Comparison of ENCODE assay signal across 21 cellular contexts in the genomic region with DNA sequence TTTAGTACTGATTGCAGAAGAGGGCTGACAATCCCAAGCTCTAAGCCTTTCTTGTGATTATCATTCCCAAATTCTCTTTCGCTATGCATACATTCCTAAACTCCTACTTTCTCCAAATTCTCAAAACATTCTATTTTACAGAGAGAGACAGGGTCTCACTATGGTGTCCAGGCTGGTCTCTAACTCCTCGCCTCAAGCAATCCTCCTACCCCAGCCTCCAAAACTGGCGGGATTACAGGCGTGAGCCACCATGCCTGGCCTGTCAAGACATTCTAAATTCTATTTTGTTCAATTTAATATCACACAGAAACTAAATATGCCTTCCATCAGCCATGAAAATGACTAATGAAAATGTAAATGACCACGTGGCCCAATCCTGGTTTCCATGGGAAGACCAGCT. TPM values are rescaled to one million over a fixed set of nuclear protein-coding genes. Genes with fewer than 3 reads are reported as not detected.
DNase-seq lines count a peak whose midpoint lies in the region; ATAC-seq, FAIRE-seq and TF ChIP-seq lines count a peak whose summit lies in the region.
"Had no signal": no experiment of that assay in that cellular context is flagged by ENCODE, and none has a peak within 500 bp of the region (broad histone marks: within the 10 kb centered on the region; RNA-seq: fewer than 3 reads in every experiment).

No MANE protein-coding gene starts in this region.

- peaks cover 23% of the 10 kb centered on the region for H3F3A ChIP-seq in GM23338 (replicated peaks; ENCODE audit: low read depth)

- peaks cover 37% of the 10 kb centered on the region for H3K4me1 ChIP-seq in GM23338 (ENCODE audit: insufficient read depth)
- H3K4me1 ChIP-seq in K562 (replicated peaks in 1 of 2; ENCODE audit: control insufficient read depth in 2 of 2, insufficient read depth in 2 of 2, low read length in 2 of 2), result peaks cover 35 to 47% of the 10 kb centered on the region in 2 experiments
- peaks cover 70 to 84% of the 10 kb centered on the region in 2 experiments for H3K4me1 ChIP-seq in neutrophil (ENCODE audit: control insufficient read depth in 1 of 2, insufficient read depth in 1 of 2, low read depth in 1 of 2, low read length in 1 of 2)

- POLR2A ChIA-PET in K562 (lab: Yijun Ruan, JAX), result interaction anchor here (0.6 to 1.6 kb wide), 4 partner anchors 8 to 69 kb away, joined by 3 to 6 read pairs (median 4); no protein-coding TSS in a partner anchor

- H3K9me2 ChIP-seq in GM23338 (ENCODE audit: insufficient read depth), result no peaks in the 10 kb centered on the region

- H3K79me2 ChIP-seq in GM23338 (replicated peaks; ENCODE audit: insufficient read depth), result peaks cover 96% of the 10 kb centered on the region
- peaks cover 95% of the 10 kb centered on the region for H3K79me2 ChIP-seq in K562 (ENCODE audit: control insufficient read depth, insufficient read depth, low read length)

- H3K27ac Mint-ChIP-seq in CD14-positive monocyte, result peak overlapping the region in 4 of 7 donors; percentile 2 to 82 (median 50)
- H3K27ac Mint-ChIP-seq in GM23338, result no peak overlapping the region; the same call in 1 of the 2 replicates
- H3K27ac Mint-ChIP-seq: stimulated activated memory B cell treated with anti-CD40 and anti-IgM and Interleukin-4, amounts not matched to agents 10 μg/mL and 1 μg/mL and 100 μg/mL, for 72 hours had no signal

- no peak overlapping the region for H3K9ac ChIP-seq in K562 (ENCODE audit: insufficient read depth in 1 of 2, low read depth in 2 of 2, low read length in 2 of 2)

- no peaks in the 10 kb centered on the region for H3K9me3 ChIP-seq in K562 (replicated peaks; ENCODE audit: control insufficient read depth, insufficient read depth, low read depth, low read length)
- no peaks in the 10 kb centered on the region for H3K9me3 ChIP-seq in neutrophil
- H3K9me3 ChIP-seq: mucosa of descending colon, thoracic aorta had no signal

- peaks cover 21% of the 10 kb centered on the region for H3K9me1 ChIP-seq in K562 (ENCODE audit: control insufficient read depth, insufficient read depth, low read length)

- H4K20me1 ChIP-seq in GM23338 (replicated peaks; ENCODE audit: insufficient read depth), result peaks cover 86% of the 10 kb centered on the region
- H4K20me1 ChIP-seq in K562 (replicated peaks; ENCODE audit: control insufficient read depth, insufficient read depth, low read length), result peaks cover 82% of the 10 kb centered on the region

- H3K36me3 Mint-ChIP-seq in CD14-positive monocyte (peaks cover 2 to 7% of the 10 kb centered on the region in 2 donors), GM23338 (ENCODE audit: low read depth) (peaks cover 3% of the 10 kb centered on the region; the same call in 2 of the 3 replicates)

- H3K4me3 Mint-ChIP-seq in CD14-positive monocyte (no peak overlapping the region), GM23338 (no peak overlapping the region)
- H3K4me3 Mint-ChIP-seq: H9; stimulated activated memory B cell treated with anti-CD40 and anti-IgM and Interleukin-4, amounts not matched to agents 10 μg/mL and 1 μg/mL and 100 μg/mL, for 72 hours; T-helper 2 cell treated with Interferon-gamma antibody and Interleukin-4, amounts not matched to agents 5 μg/mL and 100 μg/mL, for 36 hours had no signal

- H3K27me3 ChIP-seq in GM23338 (ENCODE audit: insufficient read depth), result no peaks in the 10 kb centered on the region
- H3K27me3 ChIP-seq in K562 (ENCODE audit: control insufficient read depth in 2 of 2, insufficient read depth in 2 of 2, low read length in 2 of 2), result no peaks in the 10 kb centered on the region
- H3K27me3 ChIP-seq in neutrophil, result no peaks in the 10 kb centered on the region

- H3K36me3 ChIP-seq in GM23338 (ENCODE audit: insufficient read depth), result no peaks in the 10 kb centered on the region
- peaks cover 5% of the 10 kb centered on the region; the same call in 2 of the 3 replicates for H3K36me3 ChIP-seq in K562 (ENCODE audit: control insufficient read depth, insufficient read depth, low read length)
- no peaks in the 10 kb centered on the region for H3K36me3 ChIP-seq in neutrophil
- H3K36me3 ChIP-seq: thoracic aorta had no signal

- no peak overlapping the region for H2AFZ ChIP-seq in GM23338
- no peak overlapping the region for H2AFZ ChIP-seq in K562 (ENCODE audit: low read depth, low read length)

- H3K9me3 Mint-ChIP-seq in CD14-positive monocyte, result no peaks in the 10 kb centered on the region
- no peaks in the 10 kb centered on the region for H3K9me3 Mint-ChIP-seq in GM23338
- H3K9me3 Mint-ChIP-seq: H9; stimulated activated memory B cell treated with anti-CD40 and anti-IgM and Interleukin-4, amounts not matched to agents 10 μg/mL and 1 μg/mL and 100 μg/mL, for 72 hours; T-helper 2 cell treated with Interferon-gamma antibody and Interleukin-4, amounts not matched to agents 5 μg/mL and 100 μg/mL, for 36 hours had no signal

- H3K4me3 ChIP-seq in GM23338, result no peak overlapping the region
- H3K4me3 ChIP-seq in K562, result no peak overlapping the region
- no peak overlapping the region for H3K4me3 ChIP-seq in neutrophil (ENCODE audit: low read depth in 1 of 2, low read length in 1 of 2)
- H3K4me3 ChIP-seq: mucosa of descending colon, SK-N-MC, thoracic aorta had no signal

- H3K27me3 Mint-ChIP-seq in CD14-positive monocyte (ENCODE audit: low read depth in 3 of 3), result no peaks in the 10 kb centered on the region
- peaks cover 7% of the 10 kb centered on the region for H3K27me3 Mint-ChIP-seq in GM23338 (ENCODE audit: insufficient read depth, low read depth, poor library complexity)
- H3K27me3 Mint-ChIP-seq: stimulated activated memory B cell treated with anti-CD40 and anti-IgM and Interleukin-4, amounts not matched to agents 10 μg/mL and 1 μg/mL and 100 μg/mL, for 72 hours had no signal

- BruUV-seq in K562 (replicated peaks; lab: Mats Ljungman, UMichigan), result no TSS peak

- H3K4me2 ChIP-seq in GM23338 (no peak overlapping the region), K562 (ENCODE audit: insufficient read depth, low read length) (no peak overlapping the region)

- intact Hi-C loops in CD14-positive monocyte (cut with micrococcal nuclease), result no loop called here
- intact Hi-C loops in K562 (cut with micrococcal nuclease), result loop anchor here (10.0 kb wide), 1 partner anchor 54 kb away; the partner anchor contains the start of gene SPG7

- no peak for TF ChIP-seq EP300 in K562 (IDR thresholded peaks at IDR 0.05; ENCODE audit: low read length)

- TF ChIP-seq POLR2A in K562 (conservative IDR thresholded peaks at IDR 0.05), result no peak

- TF ChIP-seq RAD21 in K562 (CRISPR knock-in tag; conservative IDR thresholded peaks at IDR 0.05 in 1 of 2, IDR thresholded peaks at IDR 0.05 in 1 of 2), result no peak

- no peak for FAIRE-seq in K562 (lab: Jason Lieb, UNC)

- TF ChIP-seq CTCF in CD14-positive monocyte (IDR thresholded peaks at IDR 0.05), result no peak
- no peak for TF ChIP-seq CTCF in GM23338 (conservative IDR thresholded peaks at IDR 0.05; ENCODE audit: low read depth in 2 of 2)
- TF ChIP-seq CTCF in K562 (IDR thresholded peaks at IDR 0.05 in 2 of 3, conservative IDR thresholded peaks at IDR 0.05 in 1 of 3; ENCODE audit: insufficient read depth in 2 of 3, low read depth in 1 of 3, low read length in 3 of 3), result no peak
- TF ChIP-seq CTCF in neutrophil (IDR thresholded peaks at IDR 0.05), result no peak

- in situ Hi-C loops in K562 (cut with MboI), result no loop called here

- peaks cover 67% of the 10 kb centered on the region for H3K4me1 Mint-ChIP-seq in CD14-positive monocyte
- H3K4me1 Mint-ChIP-seq in GM23338, result peaks cover 57% of the 10 kb centered on the region

- H3K27ac ChIP-seq in GM23338 (ENCODE audit: low read depth), result peak overlapping the region; percentile 74
- H3K27ac ChIP-seq in K562 (ENCODE audit: extremely low read depth, low read depth, low read length), result peak overlapping the region; percentile 8; the same call in 1 of the 3 replicates
- peak overlapping the region; percentile 55 for H3K27ac ChIP-seq in neutrophil
- H3K27ac ChIP-seq: SK-N-MC, thoracic aorta had no signal

- WGBS in K562 (ENCODE audit: insufficient coverage, low coverage, missing lambda C conversion rate), result 77% methylated on average over 5 of the region's 5 CpGs

- ATAC-seq in GM23338, result no peak
- ATAC-seq in K562, result no peak
- ATAC-seq: left ventricle myocardium superior; stimulated activated memory B cell treated with anti-CD40 and anti-IgM and Interleukin-4, amounts not matched to agents 10 μg/mL and 1 μg/mL and 100 μg/mL, for 72 hours had no signal

- no peak for DNase-seq in CD14-positive monocyte (ENCODE audit: low spot score)
- DNase-seq in GM23338 (ENCODE audit: low spot score), result no peak
- no peak for DNase-seq in K562 (ENCODE audit: extremely low read depth in 1 of 4, low spot score in 3 of 4)
- DNase-seq in HuH-7.5 (ENCODE audit: low spot score), result no peak
- no peak for DNase-seq in activated gamma-delta T cell (lab: John Stamatoyannopoulos, UW)
- DNase-seq in stimulated activated CD8-positive, alpha-beta memory T cell treated with anti-CD3 and anti-CD28 coated beads, Interleukin-4, amount 100 ng/mL, for 48 hours, result no peak
- DNase-seq: activated effector memory CD4-positive, alpha-beta T cell treated with Interleukin-2 at 50 U/mL for 16 hours; aorta; GF-D8; H9; KG1; left ventricle myocardium superior; mucosa of descending colon; NCI-H2029; NCI-H446; right cardiac atrium had no signal

- CTCF ChIA-PET in K562 (lab: Yijun Ruan, JAX; ENCODE audit: low intra/inter-chr PET ratio), result no interaction called here

RNA-seq across cellular contexts. Expression of gene ANKRD11, which starts 39.8 kb away (rescaled TPM):
- polyA plus RNA-seq in CD14-positive monocyte (1 to 10 TPM; 3.2 to 5.4 TPM), GM23338 (2016; fragmentation: Nextera tagmentation; extraction: Ambion mirVana) (130 and 140 TPM in 2 replicates), K562 (2011; rRNA removed) (24.1 and 24.5 TPM in 2 replicates), K562 (2014; fragmentation: Illumina TruSeq; extraction: Trizol) (41.9 and 66.8 TPM in 2 replicates), K562 (2014; fragmentation: Nextera tagmentation; extraction: Ambion mirVana) (1 to 10 TPM; 4.7 to 5.4 TPM), K562 (2014; rRNA removed) (75.6 and 83.7 TPM in 2 replicates)
- 114 and 159 TPM in 2 replicates for total RNA-seq in GM23338 (2014; rRNA removed; shearing (Covaris generic))
- total RNA-seq in K562 (2011; cell fraction: chromatin; rRNA removed; ENCODE audit: low replicate concordance), result 521 and 557 TPM in 2 replicates
- 219 and 271 TPM in 2 replicates for total RNA-seq in K562 (2011; cell fraction: nucleolus; rRNA removed)
- 280 and 307 TPM in 2 replicates for total RNA-seq in K562 (2011; cell fraction: nucleoplasm; rRNA removed)
- total RNA-seq in K562 (2014; rRNA removed) (49.2 and 58.7 TPM in 2 replicates), K562 (2014; rRNA removed; fragmentation: Illumina TruSeq; extraction: Trizol) (25.4 and 31.7 TPM in 2 replicates), K562 (2015; rRNA removed; fragmentation: Illumina TruSeq; extraction: Trizol) (26.9 and 27.6 TPM in 2 replicates), K562 (2021) (114 and 126 TPM in 2 replicates)
- 24.1 and 43.3 TPM in 2 replicates for polyA plus RNA-seq in K562 (2011; cell fraction: cytosol; rRNA removed)
- polyA plus RNA-seq in K562 (2011; cell fraction: nucleus; rRNA removed), result 82.4 and 115 TPM in 2 replicates
- 58.0 and 101 TPM in 2 replicates for polyA plus RNA-seq in K562 (2012)
- polyA minus RNA-seq in K562 (2011; rRNA and poly(A)+ RNA removed), result 22.7 and 27.7 TPM in 2 replicates
- 41.4 and 57.3 TPM in 2 replicates for polyA minus RNA-seq in K562 (2011; cell fraction: cytosol; rRNA and poly(A)+ RNA removed)
- 37.2 and 51.5 TPM in 2 replicates for polyA minus RNA-seq in K562 (2011; cell fraction: nucleus; rRNA and poly(A)+ RNA removed)

RNA-seq across cellular contexts. Expression of gene SPG7, which starts 57.7 kb away (rescaled TPM):
- polyA plus RNA-seq in CD14-positive monocyte, result 10 to 100 TPM; 30.3 to 34.4 TPM
- 267 and 326 TPM in 2 replicates for total RNA-seq in GM23338 (2014; rRNA removed; shearing (Covaris generic))
- 69.4 and 77.1 TPM in 2 replicates for polyA plus RNA-seq in GM23338 (2016; fragmentation: Nextera tagmentation; extraction: Ambion mirVana)
- 538 and 821 TPM in 2 replicates for total RNA-seq in K562 (2011; cell fraction: chromatin; rRNA removed; ENCODE audit: low replicate concordance)
- total RNA-seq in K562 (2011; cell fraction: nucleolus; rRNA removed), result 360 and 372 TPM in 2 replicates
- total RNA-seq in K562 (2011; cell fraction: nucleoplasm; rRNA removed), result 370 and 431 TPM in 2 replicates
- 67.4 and 136 TPM in 2 replicates for total RNA-seq in K562 (2014; rRNA removed)
- 37.3 and 41.2 TPM in 2 replicates for total RNA-seq in K562 (2014; rRNA removed; fragmentation: Illumina TruSeq; extraction: Trizol)
- total RNA-seq in K562 (2015; rRNA removed; fragmentation: Illumina TruSeq; extraction: Trizol), result 51.9 and 55.5 TPM in 2 replicates
- 74.8 and 75.4 TPM in 2 replicates for total RNA-seq in K562 (2021)
- polyA plus RNA-seq in K562 (2011; rRNA removed), result 44.2 and 53.2 TPM in 2 replicates
- polyA plus RNA-seq in K562 (2011; cell fraction: cytosol; rRNA removed), result 33.7 and 35.7 TPM in 2 replicates
- polyA plus RNA-seq in K562 (2011; cell fraction: nucleus; rRNA removed), result 243 and 279 TPM in 2 replicates
- 41.5 and 49.6 TPM in 2 replicates for polyA plus RNA-seq in K562 (2012)
- 49.2 and 49.4 TPM in 2 replicates for polyA plus RNA-seq in K562 (2014; fragmentation: Illumina TruSeq; extraction: Trizol)
- 1 to 10 TPM; 5.8 to 7.0 TPM for polyA plus RNA-seq in K562 (2014; fragmentation: Nextera tagmentation; extraction: Ambion mirVana)
- 62.6 and 89.1 TPM in 2 replicates for polyA plus RNA-seq in K562 (2014; rRNA removed)
- 44.3 and 53.3 TPM in 2 replicates for polyA minus RNA-seq in K562 (2011; rRNA and poly(A)+ RNA removed)
- 30.5 and 50.1 TPM in 2 replicates for polyA minus RNA-seq in K562 (2011; cell fraction: cytosol; rRNA and poly(A)+ RNA removed)
- polyA minus RNA-seq in K562 (2011; cell fraction: nucleus; rRNA and poly(A)+ RNA removed), result 79.4 and 87.9 TPM in 2 replicates

Comparison
In these comparisons a context has a peak if more than half of its experiments do, and no peak if none do; other contexts are left out.
1. H3K27ac ChIP-seq: peak in every context shown above with its lines; median percentile 74 in GM23338; 55 in neutrophil; 8 in K562.